Comparison of ENCODE assay signal across 12 cellular contexts in the genomic region with DNA sequence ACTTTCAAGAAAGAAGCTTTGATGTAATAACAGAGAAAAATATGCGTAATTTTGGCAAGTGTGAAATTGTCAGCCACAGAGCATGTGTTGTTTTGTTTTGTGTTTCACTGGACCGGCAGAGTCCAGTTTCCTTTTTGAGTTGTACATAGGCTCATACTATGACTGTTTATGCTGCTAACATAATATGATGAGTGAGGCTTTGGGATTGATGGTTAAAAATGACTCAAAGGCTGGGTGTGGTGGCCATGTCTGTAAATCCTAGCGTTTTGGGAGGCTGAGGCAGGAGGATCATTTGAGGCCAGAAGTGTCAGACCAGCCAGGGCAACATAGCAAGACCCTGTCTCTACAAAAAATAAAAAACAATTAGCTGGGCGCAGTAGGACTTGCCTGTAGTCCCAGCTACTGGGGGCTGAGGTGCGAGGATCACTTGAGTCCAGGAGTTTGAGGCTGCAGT.
DNase-seq lines count a peak whose midpoint lies in the region; ATAC-seq, FAIRE-seq and TF ChIP-seq lines count a peak whose summit lies in the region.
"Had no signal": no experiment of that assay in that cellular context is flagged by ENCODE, and none has a peak within 500 bp of the region (broad histone marks: within the 10 kb centered on the region; RNA-seq: fewer than 3 reads in every experiment).

No MANE protein-coding gene starts in this region.

- H3K27me3 Mint-ChIP-seq in activated naive CD8-positive, alpha-beta T cell treated with anti-CD3 and anti-CD28 coated beads, Interleukin-2, amount 50 U/mL, for 24 hours = no peaks in the 10 kb centered on the region
- no peaks in the 10 kb centered on the region for H3K27me3 Mint-ChIP-seq in activated naive CD8-positive, alpha-beta T cell treated with anti-CD3 and anti-CD28 coated beads for 36 hours
- H3K27me3 Mint-ChIP-seq in activated B cell treated with CpG ODN at 0.5 μM for 24 hours = no peaks in the 10 kb centered on the region

- peaks cover 2% of the 10 kb centered on the region for H3K36me3 Mint-ChIP-seq in activated naive CD8-positive, alpha-beta T cell treated with anti-CD3 and anti-CD28 coated beads, Interleukin-2, amount 50 U/mL, for 24 hours (ENCODE audit: low read depth)
- peaks cover 10% of the 10 kb centered on the region for H3K36me3 Mint-ChIP-seq in activated naive CD8-positive, alpha-beta T cell treated with anti-CD3 and anti-CD28 coated beads for 36 hours
- peaks cover 6% of the 10 kb centered on the region for H3K36me3 Mint-ChIP-seq in activated B cell treated with CpG ODN at 0.5 μM for 24 hours (ENCODE audit: low read depth)

- intact Hi-C loops in activated B cell treated with CpG ODN at 0.5 μM for 24 hours (cut with micrococcal nuclease) = loop anchor here (2.0 kb wide), 1 partner anchor 16 kb away; no protein-coding TSS in a partner anchor

- peak; percentile 20 for FAIRE-seq in urothelium cell line (lab: Jason Lieb, UNC)

- no peak overlapping the region for H3K27ac Mint-ChIP-seq in activated naive CD8-positive, alpha-beta T cell treated with anti-CD3 and anti-CD28 coated beads, Interleukin-2, amount 50 U/mL, for 24 hours
- no peak overlapping the region for H3K27ac Mint-ChIP-seq in activated naive CD8-positive, alpha-beta T cell treated with anti-CD3 and anti-CD28 coated beads for 36 hours
- H3K27ac Mint-ChIP-seq in activated B cell treated with CpG ODN at 0.5 μM for 24 hours = peak overlapping the region; percentile 86

- no peak for TF ChIP-seq CTCF in activated B cell treated with CpG ODN at 0.5 μM for 24 hours (IDR thresholded peaks at IDR 0.05)

- H3K4me1 Mint-ChIP-seq in activated naive CD8-positive, alpha-beta T cell treated with anti-CD3 and anti-CD28 coated beads, Interleukin-2, amount 50 U/mL, for 24 hours = peaks cover 52% of the 10 kb centered on the region
- peaks cover 27% of the 10 kb centered on the region for H3K4me1 Mint-ChIP-seq in activated naive CD8-positive, alpha-beta T cell treated with anti-CD3 and anti-CD28 coated beads for 36 hours
- peaks cover 86% of the 10 kb centered on the region for H3K4me1 Mint-ChIP-seq in activated B cell treated with CpG ODN at 0.5 μM for 24 hours

- ATAC-seq in activated naive CD8-positive, alpha-beta T cell treated with anti-CD3 and anti-CD28 coated beads, Interleukin-2, amount 50 U/mL, for 24 hours = peak; percentile 58
- ATAC-seq in activated B cell treated with CpG ODN at 0.5 μM for 24 hours (ENCODE audit: low read depth) (no peak), HG03135 (IDR thresholded peaks at IDR 0.05; ENCODE audit: unreplicated experiment) (no peak)

- POLR2A ChIA-PET in activated B cell treated with CpG ODN at 0.5 μM for 24 hours (lab: Charles Lee) = interaction anchor here (0.9 to 2.4 kb wide), 4 partner anchors 32 to 74 kb away, joined by 3 to 9 read pairs (median 6); no protein-coding TSS in a partner anchor

- no peak for DNase-seq in activated naive CD8-positive, alpha-beta T cell treated with anti-CD3 and anti-CD28 coated beads, Interleukin-2, amount 50 U/mL, for 24 hours
- no peak for DNase-seq in activated naive CD8-positive, alpha-beta T cell treated with anti-CD3 and anti-CD28 coated beads for 36 hours
- DNase-seq in activated B cell treated with CpG ODN at 0.5 μM for 24 hours (no peak), iris pigment epithelial cell (ENCODE audit: low read depth) (peak; percentile 47), urothelium cell line (ENCODE audit: low spot score) (no peak), DMS 273 treated with DMSO at 0.1 percent for 48 hours (lab: John Stamatoyannopoulos, UW) (no peak), Ammon's horn (ENCODE audit: low spot score) (no peak)
- DNase-seq: AML-193, DMS79 treated with DMSO at 0.1 percent for 48 hours, NCI-H187, NCI-H774 had no signal

- no peaks in the 10 kb centered on the region for H3K9me3 Mint-ChIP-seq in activated naive CD8-positive, alpha-beta T cell treated with anti-CD3 and anti-CD28 coated beads, Interleukin-2, amount 50 U/mL, for 24 hours
- no peaks in the 10 kb centered on the region for H3K9me3 Mint-ChIP-seq in activated naive CD8-positive, alpha-beta T cell treated with anti-CD3 and anti-CD28 coated beads for 36 hours
- peaks cover 2% of the 10 kb centered on the region for H3K9me3 Mint-ChIP-seq in activated B cell treated with CpG ODN at 0.5 μM for 24 hours

- CTCF ChIA-PET in activated B cell treated with CpG ODN at 0.5 μM for 24 hours (lab: Charles Lee) = interaction anchor here (1.1 to 1.2 kb wide), 2 partner anchors 9 to 73 kb away, joined by 3 read pairs; no protein-coding TSS in a partner anchor

- no peak overlapping the region for H3K4me3 Mint-ChIP-seq in activated naive CD8-positive, alpha-beta T cell treated with anti-CD3 and anti-CD28 coated beads, Interleukin-2, amount 50 U/mL, for 24 hours
- H3K4me3 Mint-ChIP-seq in activated naive CD8-positive, alpha-beta T cell treated with anti-CD3 and anti-CD28 coated beads for 36 hours = no peak overlapping the region
- H3K4me3 Mint-ChIP-seq in activated B cell treated with CpG ODN at 0.5 μM for 24 hours = no peak overlapping the region
